Comparison of ENCODE assay signal across 2 cellular contexts in the genomic region with DNA sequence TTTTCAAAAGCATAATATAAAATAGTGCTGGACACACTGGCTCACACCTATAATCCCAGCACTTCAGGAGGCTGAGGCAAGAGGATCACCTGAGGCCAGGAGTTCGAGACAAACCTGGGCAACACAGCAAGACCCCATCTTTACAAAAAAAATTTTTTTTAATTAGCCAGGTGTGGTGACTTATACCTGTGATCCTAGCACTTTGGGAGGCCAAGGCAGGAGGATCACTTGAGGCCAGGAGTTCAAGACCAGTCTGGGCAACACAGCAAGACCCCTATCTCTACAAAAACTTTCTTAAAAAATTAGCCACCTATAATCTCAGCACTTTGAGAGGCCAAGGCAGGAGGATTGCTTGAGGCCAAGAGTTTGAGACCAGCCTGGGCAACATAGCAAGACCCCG. TPM values are rescaled to one million over a fixed set of nuclear protein-coding genes. Genes with fewer than 3 reads are reported as not detected.
"Had no signal": no experiment of that assay in that cellular context is flagged by ENCODE, and none has a peak within 500 bp of the region (broad histone marks: within the 10 kb centered on the region; RNA-seq: fewer than 3 reads in every experiment).

No MANE protein-coding gene starts in this region.

RNA-seq across cellular contexts. Expression of a gene that starts 27.3 kb away (rescaled TPM):
- total RNA-seq: MCF 10A, NCI-H460 had no signal
